In genomic region chr17:76354317-76354729, GRCh38 we compare ENCODE assay signal across 8 cellular contexts. TPM values are rescaled to one million over a fixed set of nuclear protein-coding genes. Genes with fewer than 3 reads are reported as not detected.
DNase-seq lines count a peak whose midpoint lies in the region; ATAC-seq and TF ChIP-seq lines count a peak whose summit lies in the region.

No MANE protein-coding gene starts in this region.

- TF ChIP-seq CTCF in OCI-LY7 (conservative IDR thresholded peaks at IDR 0.05; ENCODE audit: low read length) (peak; percentile 31; the same call in 1 of the 2 replicates), epithelial cell of proximal tubule (conservative IDR thresholded peaks at IDR 0.05; ENCODE audit: low read depth, low read length) (no peak), osteocyte (IDR thresholded peaks at IDR 0.05) (no peak)

- H3K27ac ChIP-seq in OCI-LY7 (ENCODE audit: low read depth, low read length, poor library complexity, severe bottlenecking): peak overlapping the region; percentile 78

- H3K4me2 ChIP-seq in OCI-LY7 (ENCODE audit: low read length): peak overlapping the region; percentile 99

- peak overlapping the region; percentile 99 for H3K27ac Mint-ChIP-seq in osteocyte (ENCODE audit: unreplicated experiment)

- peak overlapping the region; percentile 88 for H3K9ac ChIP-seq in ES-I3 (ENCODE audit: low read depth, low read length)

- CTCF ChIA-PET in OCI-LY7 (lab: Charles Lee; ENCODE audit: unreplicated experiment): interaction anchor here (0.6 to 1.5 kb wide), 4 partner anchors 13 to 307 kb away, joined by 3 to 5 read pairs (median 3); no protein-coding TSS in a partner anchor

- H3K36me3 ChIP-seq in ES-I3 (ENCODE audit: insufficient read depth, low read length) (no peaks in the 10 kb centered on the region), OCI-LY7 (ENCODE audit: insufficient read depth, low read length) (peaks cover 8% of the 10 kb centered on the region; the same call in 1 of the 2 replicates)

- H3K9me3 ChIP-seq in ES-I3 (ENCODE audit: control insufficient read depth, insufficient read depth, low read length) (no peaks in the 10 kb centered on the region), OCI-LY7 (ENCODE audit: low read length) (no peaks in the 10 kb centered on the region)

- 0 out of 2 replicates have a peak, but pooled peaks cover 7% of the 10 kb centered on the region for H3K4me1 ChIP-seq in ES-I3 (ENCODE audit: insufficient read depth, low read length)
- H3K4me1 ChIP-seq in OCI-LY7 (ENCODE audit: insufficient read depth, low read length, poor library complexity, severe bottlenecking): peaks cover 43% of the 10 kb centered on the region

- no peaks in the 10 kb centered on the region for H3K9me3 Mint-ChIP-seq in osteocyte (ENCODE audit: unreplicated experiment)

- no peaks in the 10 kb centered on the region for H3K36me3 Mint-ChIP-seq in osteocyte (ENCODE audit: unreplicated experiment)

- H3K79me2 ChIP-seq in OCI-LY7 (ENCODE audit: insufficient read depth, low read depth, low read length): peaks cover 27% of the 10 kb centered on the region

- intact Hi-C loops in OCI-LY7 (cut with micrococcal nuclease; ENCODE audit: unreplicated experiment): loop anchor here (1.0 kb wide), 1 partner anchor 282 kb away; the partner anchor contains the start of gene SRP68

- TSS peak; percentile 99 for BruUV-seq in OCI-LY7 (replicated peaks; lab: Mats Ljungman, UMichigan)

- POLR2A ChIA-PET in OCI-LY7 (lab: Charles Lee): interaction anchor here (0.6 to 2.7 kb wide), 17 partner anchors 8 to 309 kb away, joined by 3 to 9 read pairs (median 4); no protein-coding TSS in a partner anchor

- H3K4me3 ChIP-seq in OCI-LY7 (ENCODE audit: low read depth, low read length, poor library complexity, severe bottlenecking) (peak overlapping the region; percentile 91), epithelial cell of proximal tubule (ENCODE audit: low read depth, low read length) (peak overlapping the region; percentile 92)

- H4K20me1 ChIP-seq in OCI-LY7 (ENCODE audit: insufficient read depth, low read length): no peaks in the 10 kb centered on the region

- H3K9me2 ChIP-seq in OCI-LY7 (ENCODE audit: insufficient read depth, low read length): no peaks in the 10 kb centered on the region

- H3K27me3 Mint-ChIP-seq in osteocyte (ENCODE audit: unreplicated experiment): no peaks in the 10 kb centered on the region

- no peak for DNase-seq in OCI-LY7 (ENCODE audit: low spot score)
- no peak for DNase-seq in epithelial cell of proximal tubule (ENCODE audit: low read depth)
- DNase-seq in osteocyte (ENCODE audit: extremely low spot score, unreplicated experiment): no peak
- DNase-seq in NCI-H1048 (lab: John Stamatoyannopoulos, UW): no peak
- no peak for DNase-seq in NCI-H2227 treated with DMSO at 0.1 percent for 48 hours (lab: John Stamatoyannopoulos, UW)

- peak overlapping the region; percentile 93 for H3K4me3 Mint-ChIP-seq in osteocyte (ENCODE audit: unreplicated experiment)

- ATAC-seq in HG02759 (IDR thresholded peaks at IDR 0.05; ENCODE audit: unreplicated experiment) (no peak), GM21381 (IDR thresholded peaks at IDR 0.05; ENCODE audit: unreplicated experiment) (no peak)

- peak overlapping the region; percentile 96 for H2AFZ ChIP-seq in OCI-LY7 (ENCODE audit: low read length)

- H3K4me1 Mint-ChIP-seq in osteocyte (ENCODE audit: unreplicated experiment): peaks cover 29% of the 10 kb centered on the region

RNA-seq across cellular contexts. Expression of gene PRPSAP1, which starts 0.6 kb away (rescaled TPM):
- 52.6 and 53.3 TPM in 2 replicates for total RNA-seq in OCI-LY7 (2014; rRNA removed; shearing (Covaris generic))
- total RNA-seq in OCI-LY7 (2022) (111 and 130 TPM in 2 replicates), epithelial cell of proximal tubule (57.5 and 63.4 TPM in 2 replicates), osteocyte (69.7 and 71.9 TPM in 2 replicates)

RNA-seq across cellular contexts. Expression of gene SPHK1, which starts 30.1 kb away (rescaled TPM):
- 0.28 and 0.36 TPM in 2 replicates for total RNA-seq in OCI-LY7 (2014; rRNA removed; shearing (Covaris generic))
- 0.22 and 0.78 TPM in 2 replicates for total RNA-seq in OCI-LY7 (2022)
- total RNA-seq in epithelial cell of proximal tubule: 54.5 and 81.2 TPM in 2 replicates
- total RNA-seq in osteocyte: 15.2 TPM in 2 replicates

RNA-seq across cellular contexts. Expression of gene QRICH2, which starts 46.2 kb away (rescaled TPM):
- total RNA-seq in OCI-LY7 (2014; rRNA removed; shearing (Covaris generic)): 6.7 and 9.4 TPM in 2 replicates
- total RNA-seq in OCI-LY7 (2022): 5.7 and 7.2 TPM in 2 replicates
- 0.69 and 2.0 TPM in 2 replicates for total RNA-seq in epithelial cell of proximal tubule
- 6.3 and 7.3 TPM in 2 replicates for total RNA-seq in osteocyte
